ENCODE assay signal across 8 cellular contexts in the genomic region with DNA sequence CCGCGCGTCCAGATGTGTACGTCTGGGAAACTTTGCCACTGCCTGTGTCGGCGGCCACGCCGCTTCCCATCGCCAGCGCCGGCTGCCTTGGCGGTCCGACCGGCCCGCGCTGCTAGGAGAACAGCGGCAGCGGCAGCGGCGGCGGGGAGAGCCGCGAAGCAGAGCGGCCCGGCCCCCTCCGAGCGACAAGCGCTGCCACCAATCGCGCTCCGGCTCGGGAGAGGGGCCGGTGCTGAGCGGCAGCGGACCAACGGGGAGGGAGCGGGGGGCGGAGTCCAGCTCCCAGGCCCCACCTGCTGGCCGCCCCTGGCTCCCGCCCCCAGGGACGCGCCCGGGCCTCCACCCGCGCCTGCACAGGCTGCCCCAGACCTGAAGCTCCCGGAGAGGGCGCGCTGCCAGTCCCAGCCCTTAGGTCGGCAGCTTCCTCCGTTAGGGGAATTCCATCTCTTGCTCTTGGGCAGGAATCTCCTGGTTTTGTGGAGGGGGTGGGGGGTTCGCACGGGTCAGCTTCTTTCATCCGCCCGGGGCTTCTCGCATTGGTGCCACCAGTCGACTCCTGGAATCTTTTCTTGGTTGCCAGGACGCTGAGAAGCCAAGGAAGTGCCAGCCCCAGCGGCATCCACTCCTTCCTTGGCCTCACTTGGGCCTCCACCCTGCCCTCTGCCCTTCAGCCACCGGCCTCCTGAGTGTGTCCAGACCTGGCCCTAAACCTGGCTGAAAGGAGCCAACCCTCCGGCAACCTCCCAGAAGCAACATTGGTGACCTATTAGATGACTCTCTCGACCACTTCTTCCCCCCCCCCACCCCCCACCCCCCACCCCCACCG. TPM values are rescaled to one million over a fixed set of nuclear protein-coding genes. Genes with fewer than 3 reads are reported as not detected.
DNase-seq lines count a peak whose midpoint lies in the region; ATAC-seq and TF ChIP-seq lines count a peak whose summit lies in the region.

A gene (minus strand): TSS at position 125 of the 826 bp plus-strand sequence.

- H3K27me3 ChIP-seq in HUES48 (ENCODE audit: control insufficient read depth, insufficient read depth, low read length) (peaks cover 45% of the 10 kb centered on the region), OCI-LY1 (ENCODE audit: insufficient read depth, low read length) (no peaks in the 10 kb centered on the region), muscle layer of duodenum (ENCODE audit: low read depth, low read length) (peaks cover 4% of the 10 kb centered on the region)

- no peaks in the 10 kb centered on the region for H4K20me1 ChIP-seq in OCI-LY1 (ENCODE audit: insufficient read depth, low read length)

- H3F3A ChIP-seq in OCI-LY1 (ENCODE audit: insufficient read depth, low read length): no peaks in the 10 kb centered on the region

- H3K4me1 ChIP-seq in HUES48 (ENCODE audit: control insufficient read depth, insufficient read depth, low read length): peaks cover 11% of the 10 kb centered on the region
- no peaks in the 10 kb centered on the region for H3K4me1 ChIP-seq in OCI-LY1 (ENCODE audit: insufficient read depth, low read length, severe bottlenecking)
- H3K4me1 ChIP-seq in muscle layer of duodenum (ENCODE audit: control insufficient read depth in 1 of 2, insufficient read depth in 2 of 2, low read length in 2 of 2): peaks cover 0 to 20% of the 10 kb centered on the region in 2 donors

- H3K9me2 ChIP-seq in OCI-LY1 (ENCODE audit: low read depth, low read length): no peaks in the 10 kb centered on the region

- H3K27ac ChIP-seq in HUES48 (ENCODE audit: low read depth, low read length): no peak within 1 kb of the TSS
- H3K27ac ChIP-seq in OCI-LY1 (ENCODE audit: low read depth, low read length, poor library complexity, severe bottlenecking): no peak within 1 kb of the TSS
- H3K27ac ChIP-seq in muscle layer of duodenum (ENCODE audit: low read length): no peak within 1 kb of the TSS

- H3K4me3 ChIP-seq in HUES48 (ENCODE audit: low read depth, low read length): peak within 1 kb of the TSS; percentile 65
- peak within 1 kb of the TSS; percentile 48 for H3K4me3 ChIP-seq in OCI-LY1 (ENCODE audit: low read depth, low read length, poor library complexity, severe bottlenecking)
- peak within 1 kb of the TSS; percentile 61 to 81 for H3K4me3 ChIP-seq in muscle layer of duodenum (ENCODE audit: low read depth in 1 of 2, low read length in 2 of 2)

- ATAC-seq in GM21447 (IDR thresholded peaks at IDR 0.05; ENCODE audit: unreplicated experiment) (peak; percentile 86), esophagus mucosa (peak; percentile 98)

- H3K79me2 ChIP-seq in OCI-LY1 (ENCODE audit: insufficient read depth, low read length): no peaks in the 10 kb centered on the region

- H3K36me3 ChIP-seq in HUES48 (ENCODE audit: control insufficient read depth, insufficient read depth, low read length): no peaks in the 10 kb centered on the region
- H3K36me3 ChIP-seq in OCI-LY1 (ENCODE audit: insufficient read depth, low read length): no peaks in the 10 kb centered on the region
- no peaks in the 10 kb centered on the region for H3K36me3 ChIP-seq in muscle layer of duodenum (ENCODE audit: control insufficient read depth in 1 of 2, insufficient read depth in 2 of 2, low read length in 2 of 2)

- H3K4me2 ChIP-seq in OCI-LY1 (ENCODE audit: low read length): peak within 1 kb of the TSS; percentile 43; the same call in 1 of the 2 replicates

- DNase-seq in DMS 273 treated with DMSO at 0.1 percent for 48 hours (lab: John Stamatoyannopoulos, UW): peak; percentile 70
- DNase-seq in activated T-cell treated with anti-CD3 and anti-CD28 coated beads, Interleukin-2, amount 50 U/mL, for 48 hours: peak; percentile 81 to 90
- DNase-seq in stimulated activated CD8-positive, alpha-beta memory T cell treated with anti-CD3 and anti-CD28 coated beads, Interleukin-7, amount 100 ng/mL, for 24 hours (ENCODE audit: low read depth): peak; percentile 38

- no peak for TF ChIP-seq CTCF in OCI-LY1 (IDR thresholded peaks at IDR 0.05; ENCODE audit: low read length)

- H3K9me3 ChIP-seq in HUES48 (ENCODE audit: control insufficient read depth, insufficient read depth, low read length) (no peaks in the 10 kb centered on the region), OCI-LY1 (ENCODE audit: low read length) (no peaks in the 10 kb centered on the region), muscle layer of duodenum (ENCODE audit: control insufficient read depth in 1 of 2, low read length in 2 of 2) (no peaks in the 10 kb centered on the region)

- no peak within 1 kb of the TSS for H2AFZ ChIP-seq in OCI-LY1 (ENCODE audit: low read length)

- H3K9ac ChIP-seq in HUES48 (ENCODE audit: low read depth, low read length): 0 out of 2 replicates have a peak within 1 kb of the TSS, but pooled peaks have one; percentile 10
- no peak within 1 kb of the TSS; the same call in 1 of the 2 replicates for H3K9ac ChIP-seq in OCI-LY1 (ENCODE audit: low read length)

RNA-seq across cellular contexts. Expression of the gene that starts here (rescaled TPM):
- total RNA-seq in esophagus mucosa: 9.4 TPM
